ENCODE assay signal across 8 cellular contexts in the genomic region with DNA sequence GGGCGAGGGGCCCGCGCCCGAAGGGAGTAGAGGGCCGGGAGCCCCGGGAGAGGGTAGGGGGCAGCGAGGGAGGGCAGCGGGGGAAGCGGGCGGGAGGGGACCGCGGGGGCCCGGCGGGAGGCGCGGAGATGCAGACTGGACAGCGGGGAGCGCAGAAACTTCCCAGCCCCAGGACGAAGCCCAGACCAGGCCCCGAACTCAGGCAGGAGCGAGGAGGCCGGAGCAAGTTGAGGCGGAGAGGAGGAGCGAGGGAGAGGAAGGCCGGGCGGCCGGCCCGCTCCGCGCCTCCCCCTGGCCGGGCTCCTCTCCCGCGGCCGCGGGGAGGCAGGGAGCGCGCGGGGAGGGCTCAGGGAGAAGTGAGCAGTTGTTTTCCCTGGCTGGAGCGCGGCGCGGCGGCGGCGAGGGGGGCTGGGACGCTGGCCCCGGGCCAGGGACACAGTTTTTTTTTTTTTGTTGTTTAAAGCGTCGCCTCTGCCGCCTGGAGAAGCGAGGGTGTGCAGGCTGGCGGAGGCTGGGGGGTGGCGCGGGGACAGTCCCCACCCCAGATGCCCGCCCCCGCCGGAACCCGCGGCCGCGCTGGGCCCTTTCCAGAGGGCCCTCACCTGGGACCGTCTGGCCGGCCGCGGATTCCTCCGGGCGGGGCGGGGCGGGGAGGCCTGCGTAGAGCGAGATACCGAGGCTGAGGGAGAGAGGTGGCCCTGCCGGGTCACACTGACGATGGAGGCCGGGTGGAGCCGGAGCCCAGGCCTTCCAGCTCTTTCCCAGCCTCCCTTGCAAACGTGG. TPM values are rescaled to one million over a fixed set of nuclear protein-coding genes. Genes with fewer than 3 reads are reported as not detected.
DNase-seq lines count a peak whose midpoint lies in the region; ATAC-seq, FAIRE-seq and TF ChIP-seq lines count a peak whose summit lies in the region.

Gene LTBP3, minus strand, starts transcription at position 358 of the 783 bp plus-strand sequence. CDS start 400 bp downstream, outside the sequence.

- H3K9ac ChIP-seq in NT2/D1 (ENCODE audit: insufficient read length, low read depth): peak within 1 kb of the TSS; percentile 85

- 0 to 1% (median 0%) methylated on average over 1 to 77 of the region's 77 CpGs for WGBS in adrenal gland, 4 donors

- TF ChIP-seq CTCF in adrenal gland (IDR thresholded peaks at IDR 0.05): no peak

- H3K36me3 ChIP-seq in NT2/D1 (ENCODE audit: insufficient read depth, insufficient read length, low read length) (no peaks in the 10 kb centered on the region), adrenal gland (replicated peaks in 1 of 2) (peaks cover 0 to 7% of the 10 kb centered on the region in 2 donors), neuron (ENCODE audit: insufficient read depth, low read length) (no peaks in the 10 kb centered on the region)

- peak within 1 kb of the TSS; percentile 86 to 96 (median 88) for H3K27ac ChIP-seq in adrenal gland

- peak in 1 of 2 donors; percentile 56 for TF ChIP-seq POLR2A in adrenal gland (IDR thresholded peaks at IDR 0.05)

- intact Hi-C loops in adrenal gland (cut with DNase I) (no loop called here), head of caudate nucleus (cut with DNase I) (no loop called here)

- H3K4me3 ChIP-seq in NT2/D1 (ENCODE audit: insufficient read length, low read depth): peak within 1 kb of the TSS; percentile 47
- H3K4me3 ChIP-seq in adrenal gland: peak within 1 kb of the TSS in 2 of 4 donors; percentile 44 to 82
- peak within 1 kb of the TSS; percentile 52 for H3K4me3 ChIP-seq in neuron (ENCODE audit: low read length)

- H3K4me1 ChIP-seq in NT2/D1 (ENCODE audit: insufficient read depth, insufficient read length) (peaks cover 48% of the 10 kb centered on the region), adrenal gland (replicated peaks in 1 of 2) (peaks cover 40 to 61% of the 10 kb centered on the region in 2 donors), neuron (ENCODE audit: insufficient read depth, low read length) (peaks cover 45% of the 10 kb centered on the region)

- H2AFZ ChIP-seq in neuron (ENCODE audit: low read depth, low read length): peak within 1 kb of the TSS; percentile 13

- DNase-seq in AG20443 (ENCODE audit: low spot score) (peak; percentile 92), GM19239 (ENCODE audit: insufficient read length, low spot score) (peak; percentile 72), NT2/D1 (ENCODE audit: low read depth, low spot score) (no peak), adrenal gland (peak; percentile 82 to 88 (median 86)), head of caudate nucleus (peak; percentile 57 to 94 (median 86))

- H3K27me3 ChIP-seq in NT2/D1 (ENCODE audit: insufficient read depth, insufficient read length) (no peaks in the 10 kb centered on the region), adrenal gland (no peaks in the 10 kb centered on the region), neuron (ENCODE audit: insufficient read depth, low read length) (no peaks in the 10 kb centered on the region)

- no peak for FAIRE-seq in GM19239 (lab: Jason Lieb, UNC)

- no peaks in the 10 kb centered on the region for H3K9me3 ChIP-seq in NT2/D1 (ENCODE audit: insufficient read depth, low read length)
- H3K9me3 ChIP-seq in adrenal gland (replicated peaks in 1 of 3): no peaks in the 10 kb centered on the region
- H3K9me3 ChIP-seq in neuron (ENCODE audit: low read length): no peaks in the 10 kb centered on the region

- ATAC-seq in HG03196 (IDR thresholded peaks at IDR 0.05; ENCODE audit: unreplicated experiment): no peak
- ATAC-seq in GM21723 (IDR thresholded peaks at IDR 0.05; ENCODE audit: unreplicated experiment): no peak

RNA-seq across cellular contexts. Expression of gene LTBP3, which starts in this region (rescaled TPM):
- 100 to 1,000 TPM in 7 of 8 donors, 10 to 100 TPM in 1; 70.9 to 362 (median 221) TPM for total RNA-seq in adrenal gland
- polyA plus RNA-seq in adrenal gland: 100 to 1,000 TPM in 2 of 3 donors, 10 to 100 TPM in 1; 40.2 to 323 (median 265) TPM
